ENCODE assay signal across 17 cellular contexts in the genomic region with DNA sequence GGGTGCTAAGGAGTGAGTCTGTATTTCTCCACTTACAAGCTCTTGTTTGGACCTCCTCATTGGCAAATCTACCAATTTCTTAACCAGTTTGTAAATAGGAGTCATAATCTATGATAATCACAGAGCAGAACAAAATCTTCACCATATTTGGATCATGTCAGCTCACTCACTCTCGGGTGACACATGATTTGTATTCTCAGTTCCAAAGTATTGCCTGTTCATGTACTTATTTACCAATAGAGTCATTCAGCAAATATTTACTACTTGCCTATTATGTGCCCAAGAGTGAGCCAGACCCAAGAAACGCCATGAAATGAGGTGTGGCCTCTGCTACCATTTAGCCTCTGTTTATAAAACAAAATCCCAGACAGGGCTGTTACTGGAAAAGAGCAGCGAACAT.
A peak's percentile ranks its signal among the peaks of the same experiment; 100 is the strongest.
DNase-seq lines count a peak whose midpoint lies in the region; ATAC-seq, FAIRE-seq and TF ChIP-seq lines count a peak whose summit lies in the region.
"Had no signal": no experiment of that assay in that cellular context is flagged by ENCODE, and none has a peak within 500 bp of the region (broad histone marks: within the 10 kb centered on the region; RNA-seq: fewer than 3 reads in every experiment).

No MANE protein-coding gene starts in this region.

- H3K9me3 Mint-ChIP-seq in GM23338 = no peaks in the 10 kb centered on the region
- H3K9me3 Mint-ChIP-seq: activated CD4-positive, alpha-beta T cell treated with anti-CD3 and anti-CD28 coated beads, Interleukin-2, amount 10 ng/mL, durations not matched to agents 7 days and 5 days; CD8-positive, alpha-beta T cell had no signal

- no peaks in the 10 kb centered on the region for H3K9me2 ChIP-seq in GM23338 (ENCODE audit: insufficient read depth)

- H3K4me1 ChIP-seq in GM23338 (ENCODE audit: insufficient read depth) (peaks cover 32% of the 10 kb centered on the region), psoas muscle (no peaks in the 10 kb centered on the region)

- TF ChIP-seq CTCF in 22Rv1 (IDR thresholded peaks at IDR 0.05) = no peak
- no peak for TF ChIP-seq CTCF in GM23338 (conservative IDR thresholded peaks at IDR 0.05; ENCODE audit: low read depth in 2 of 2)
- no peak for TF ChIP-seq CTCF in epithelial cell of esophagus (IDR thresholded peaks at IDR 0.05; ENCODE audit: insufficient read depth, low read depth, low read length, missing control alignments)
- TF ChIP-seq CTCF in psoas muscle (IDR thresholded peaks at IDR 0.05) = no peak

- H3K4me3 ChIP-seq in GM23338 (no peak overlapping the region), epithelial cell of esophagus (ENCODE audit: low read length) (no peak overlapping the region), psoas muscle (no peak overlapping the region)
- H3K4me3 ChIP-seq: stomach had no signal

- H3K27me3 Mint-ChIP-seq in GM23338 (ENCODE audit: insufficient read depth, low read depth, poor library complexity) = no peaks in the 10 kb centered on the region
- H3K27me3 Mint-ChIP-seq: activated CD4-positive, alpha-beta T cell treated with anti-CD3 and anti-CD28 coated beads, Interleukin-2, amount 10 ng/mL, durations not matched to agents 7 days and 5 days had no signal

- H3K9me3 ChIP-seq in psoas muscle = no peaks in the 10 kb centered on the region
- H3K9me3 ChIP-seq: stomach had no signal

- no peaks in the 10 kb centered on the region for H3K79me2 ChIP-seq in GM23338 (replicated peaks; ENCODE audit: insufficient read depth)

- intact Hi-C loops in psoas muscle (cut with DNase I) = no loop called here

- H3K27ac Mint-ChIP-seq in GM23338 = peak overlapping the region; percentile 7; the same call in 1 of the 2 replicates
- H3K27ac Mint-ChIP-seq: activated CD4-positive, alpha-beta T cell treated with anti-CD3 and anti-CD28 coated beads, Interleukin-2, amount 10 ng/mL, durations not matched to agents 7 days and 5 days; CD8-positive, alpha-beta T cell had no signal

- ATAC-seq in GM23338 = no peak
- ATAC-seq in HG02610 (IDR thresholded peaks at IDR 0.05; ENCODE audit: unreplicated experiment) = no peak
- no peak for ATAC-seq in psoas muscle
- no peak for ATAC-seq in HG03175 (IDR thresholded peaks at IDR 0.05; ENCODE audit: unreplicated experiment)
- ATAC-seq: CD8-positive, alpha-beta T cell; sciatic nerve had no signal

- peaks cover 3% of the 10 kb centered on the region; the same call in 1 of the 3 replicates for H3K36me3 Mint-ChIP-seq in GM23338 (ENCODE audit: low read depth)
- H3K36me3 Mint-ChIP-seq: CD8-positive, alpha-beta T cell had no signal

- no peaks in the 10 kb centered on the region for H4K20me1 ChIP-seq in GM23338 (replicated peaks; ENCODE audit: insufficient read depth)

- H3F3A ChIP-seq in GM23338 (replicated peaks; ENCODE audit: low read depth) = no peaks in the 10 kb centered on the region

- FAIRE-seq in frontal cortex (lab: Jason Lieb, UNC) = no peak

- H3K36me3 ChIP-seq in GM23338 (ENCODE audit: insufficient read depth) (no peaks in the 10 kb centered on the region), psoas muscle (ENCODE audit: insufficient read depth in 1 of 2, low read depth in 1 of 2) (no peaks in the 10 kb centered on the region)
- H3K36me3 ChIP-seq: stomach had no signal

- H3K4me2 ChIP-seq in GM23338 = no peak overlapping the region
- H3K4me2 ChIP-seq: KMS-11 had no signal

- 68 to 81% (median 74%) methylated on average over 3 of the region's 3 CpGs for WGBS in psoas muscle, 3 donors

- H3K4me3 Mint-ChIP-seq in GM23338 = no peak overlapping the region
- H3K4me3 Mint-ChIP-seq: activated CD4-positive, alpha-beta T cell treated with anti-CD3 and anti-CD28 coated beads, Interleukin-2, amount 10 ng/mL, durations not matched to agents 7 days and 5 days; CD8-positive, alpha-beta T cell had no signal

- peaks cover 58% of the 10 kb centered on the region for H3K4me1 Mint-ChIP-seq in GM23338
- H3K4me1 Mint-ChIP-seq: activated CD4-positive, alpha-beta T cell treated with anti-CD3 and anti-CD28 coated beads, Interleukin-2, amount 10 ng/mL, durations not matched to agents 7 days and 5 days had no signal

- DNase-seq in GM23338 (ENCODE audit: low spot score) (no peak), NCI-H69 (lab: John Stamatoyannopoulos, UW) (peak; percentile 90), epithelial cell of esophagus (ENCODE audit: low read depth) (peak; percentile 94), frontal cortex (ENCODE audit: low spot score in 2 of 2) (no peak), psoas muscle (no peak)
- DNase-seq: activated CD4-positive, alpha-beta T cell treated with anti-CD3 and anti-CD28 coated beads, Interleukin-2, amount 10 ng/mL, durations not matched to agents 7 days and 5 days; activated naive CD4-positive, alpha-beta T cell; CD8-positive, alpha-beta T cell; NCI-H1694; stimulated activated CD4-positive, alpha-beta T cell treated with anti-CD3 and anti-CD28 coated beads, Interleukin-1b, Interleukin-23, amount 100 ng/mL, for 48 hours; stomach had no signal

- no peaks in the 10 kb centered on the region for H3K27me3 ChIP-seq in GM23338 (ENCODE audit: insufficient read depth)
- H3K27me3 ChIP-seq in psoas muscle (ENCODE audit: insufficient read depth in 3 of 3, low read length in 2 of 3) = no peaks in the 10 kb centered on the region
- H3K27me3 ChIP-seq: stomach had no signal

- peak overlapping the region; percentile 60 for H3K27ac ChIP-seq in 22Rv1
- H3K27ac ChIP-seq in GM23338 (ENCODE audit: low read depth) = no peak overlapping the region
- no peak overlapping the region for H3K27ac ChIP-seq in psoas muscle
- H3K27ac ChIP-seq: HL-60, KMS-11 had no signal

- H2AFZ ChIP-seq in GM23338 = no peak overlapping the region

TF ChIP-seq in GM23338, 12 proteins besides CTCF, POLR2A, EP300 and RAD21 (continues in another document):
- no peak for TF ChIP-seq ZNF114 (CRISPR knock-in tag; IDR thresholded peaks at IDR 0.05)
- no peak for TF ChIP-seq STAT1 (IDR thresholded peaks at IDR 0.05; ENCODE audit: unreplicated experiment)
- TF ChIP-seq EZH2phosphoT487 (IDR thresholded peaks at IDR 0.05; ENCODE audit: unreplicated experiment) = no peak
- TF ChIP-seq CREB1 (CRISPR knock-in tag; IDR thresholded peaks at IDR 0.05; ENCODE audit: low read depth) = no peak
- TF ChIP-seq NANOG (IDR thresholded peaks at IDR 0.05; ENCODE audit: borderline replicate concordance) = no peak
- no peak for TF ChIP-seq POLR2AphosphoS5 (IDR thresholded peaks at IDR 0.05; ENCODE audit: low read depth)
- TF ChIP-seq, protein P1, sequence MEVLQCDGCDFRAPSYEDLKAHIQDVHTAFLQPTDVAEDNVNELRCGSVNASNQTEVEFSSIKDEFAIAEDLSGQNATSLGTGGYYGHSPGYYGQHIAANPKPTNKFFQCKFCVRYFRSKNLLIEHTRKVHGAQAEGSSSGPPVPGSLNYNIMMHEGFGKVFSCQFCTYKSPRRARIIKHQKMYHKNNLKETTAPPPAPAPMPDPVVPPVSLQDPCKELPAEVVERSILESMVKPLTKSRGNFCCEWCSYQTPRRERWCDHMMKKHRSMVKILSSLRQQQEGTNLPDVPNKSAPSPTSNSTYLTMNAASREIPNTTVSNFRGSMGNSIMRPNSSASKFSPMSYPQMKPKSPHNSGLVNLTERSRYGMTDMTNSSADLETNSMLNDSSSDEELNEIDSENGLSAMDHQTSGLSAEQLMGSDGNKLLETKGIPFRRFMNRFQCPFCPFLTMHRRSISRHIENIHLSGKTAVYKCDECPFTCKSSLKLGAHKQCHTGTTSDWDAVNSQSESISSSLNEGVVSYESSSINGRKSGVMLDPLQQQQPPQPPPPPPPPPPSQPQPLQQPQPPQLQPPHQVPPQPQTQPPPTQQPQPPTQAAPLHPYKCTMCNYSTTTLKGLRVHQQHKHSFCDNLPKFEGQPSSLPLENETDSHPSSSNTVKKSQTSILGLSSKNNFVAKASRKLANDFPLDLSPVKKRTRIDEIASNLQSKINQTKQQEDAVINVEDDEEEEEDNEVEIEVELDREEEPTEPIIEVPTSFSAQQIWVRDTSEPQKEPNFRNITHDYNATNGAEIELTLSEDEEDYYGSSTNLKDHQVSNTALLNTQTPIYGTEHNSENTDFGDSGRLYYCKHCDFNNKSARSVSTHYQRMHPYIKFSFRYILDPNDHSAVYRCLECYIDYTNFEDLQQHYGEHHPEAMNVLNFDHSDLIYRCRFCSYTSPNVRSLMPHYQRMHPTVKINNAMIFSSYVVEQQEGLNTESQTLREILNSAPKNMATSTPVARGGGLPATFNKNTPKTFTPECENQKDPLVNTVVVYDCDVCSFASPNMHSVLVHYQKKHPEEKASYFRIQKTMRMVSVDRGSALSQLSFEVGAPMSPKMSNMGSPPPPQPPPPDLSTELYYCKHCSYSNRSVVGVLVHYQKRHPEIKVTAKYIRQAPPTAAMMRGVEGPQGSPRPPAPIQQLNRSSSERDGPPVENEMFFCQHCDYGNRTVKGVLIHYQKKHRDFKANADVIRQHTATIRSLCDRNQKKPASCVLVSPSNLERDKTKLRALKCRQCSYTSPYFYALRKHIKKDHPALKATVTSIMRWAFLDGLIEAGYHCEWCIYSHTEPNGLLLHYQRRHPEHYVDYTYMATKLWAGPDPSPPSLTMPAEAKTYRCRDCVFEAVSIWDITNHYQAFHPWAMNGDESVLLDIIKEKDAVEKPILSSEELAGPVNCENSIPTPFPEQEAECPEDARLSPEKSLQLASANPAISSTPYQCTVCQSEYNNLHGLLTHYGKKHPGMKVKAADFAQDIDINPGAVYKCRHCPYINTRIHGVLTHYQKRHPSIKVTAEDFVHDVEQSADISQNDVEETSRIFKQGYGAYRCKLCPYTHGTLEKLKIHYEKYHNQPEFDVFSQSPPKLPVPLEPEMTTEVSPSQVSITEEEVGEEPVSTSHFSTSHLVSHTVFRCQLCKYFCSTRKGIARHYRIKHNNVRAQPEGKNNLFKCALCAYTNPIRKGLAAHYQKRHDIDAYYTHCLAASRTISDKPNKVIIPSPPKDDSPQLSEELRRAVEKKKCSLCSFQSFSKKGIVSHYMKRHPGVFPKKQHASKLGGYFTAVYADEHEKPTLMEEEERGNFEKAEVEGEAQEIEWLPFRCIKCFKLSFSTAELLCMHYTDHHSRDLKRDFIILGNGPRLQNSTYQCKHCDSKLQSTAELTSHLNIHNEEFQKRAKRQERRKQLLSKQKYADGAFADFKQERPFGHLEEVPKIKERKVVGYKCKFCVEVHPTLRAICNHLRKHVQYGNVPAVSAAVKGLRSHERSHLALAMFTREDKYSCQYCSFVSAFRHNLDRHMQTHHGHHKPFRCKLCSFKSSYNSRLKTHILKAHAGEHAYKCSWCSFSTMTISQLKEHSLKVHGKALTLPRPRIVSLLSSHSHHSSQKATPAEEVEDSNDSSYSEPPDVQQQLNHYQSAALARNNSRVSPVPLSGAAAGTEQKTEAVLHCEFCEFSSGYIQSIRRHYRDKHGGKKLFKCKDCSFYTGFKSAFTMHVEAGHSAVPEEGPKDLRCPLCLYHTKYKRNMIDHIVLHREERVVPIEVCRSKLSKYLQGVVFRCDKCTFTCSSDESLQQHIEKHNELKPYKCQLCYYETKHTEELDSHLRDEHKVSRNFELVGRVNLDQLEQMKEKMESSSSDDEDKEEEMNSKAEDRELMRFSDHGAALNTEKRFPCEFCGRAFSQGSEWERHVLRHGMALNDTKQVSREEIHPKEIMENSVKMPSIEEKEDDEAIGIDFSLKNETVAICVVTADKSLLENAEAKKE (CRISPR knock-in tag; IDR thresholded peaks at IDR 0.05) = no peak
- no peak for TF ChIP-seq EZH2 (IDR thresholded peaks at IDR 0.05; ENCODE audit: low read depth, unreplicated experiment)

Comparison
In these comparisons a context has a peak if more than half of its experiments do, and no peak if none do; other contexts are left out.
1. DNase-seq: peak in NCI-H69 (single experiment) and epithelial cell of esophagus (single experiment); none in GM23338 (single experiment), frontal cortex (0 of 2) and psoas muscle (0 of 2).